17 cellular contexts compared by ENCODE assay signal in genomic region chr2:145096582-145096981, GRCh38.
A peak's percentile ranks its signal among the peaks of the same experiment; 100 is the strongest.
DNase-seq lines count a peak whose midpoint lies in the region; ATAC-seq and TF ChIP-seq lines count a peak whose summit lies in the region.
"Had no signal": no experiment of that assay in that cellular context is flagged by ENCODE, and none has a peak within 500 bp of the region (broad histone marks: within the 10 kb centered on the region; RNA-seq: fewer than 3 reads in every experiment).

No MANE protein-coding gene starts in this region.

- no peak overlapping the region for H2BK5ac ChIP-seq in mesenchymal stem cell (ENCODE audit: low read depth, low read length, poor library complexity, severe bottlenecking)
- H2BK5ac ChIP-seq in neuronal stem cell (ENCODE audit: low read length): no peak overlapping the region

- H3K18ac ChIP-seq in mesenchymal stem cell (ENCODE audit: low read depth in 1 of 2, low read length in 2 of 2): peak overlapping the region; percentile 5 to 61
- no peak overlapping the region for H3K18ac ChIP-seq in neuronal stem cell (ENCODE audit: low read length)

- H3K36me3 ChIP-seq in mesenchymal stem cell (ENCODE audit: control insufficient read depth in 1 of 2, insufficient read depth in 2 of 2, low read depth in 1 of 2, low read length in 2 of 2) (no peaks in the 10 kb centered on the region), neuronal stem cell (replicated peaks in 1 of 2; ENCODE audit: control insufficient read depth in 2 of 2, insufficient read depth in 2 of 2, low read length in 2 of 2) (no peaks in the 10 kb centered on the region)

- H4K8ac ChIP-seq in mesenchymal stem cell (ENCODE audit: low read length) (peak overlapping the region; percentile 29), neuronal stem cell (ENCODE audit: low read depth, low read length) (no peak overlapping the region)

- H2AFZ ChIP-seq in mesenchymal stem cell (ENCODE audit: low read depth, low read length) (no peak overlapping the region), neuronal stem cell (ENCODE audit: low read length) (no peak overlapping the region)

- DNase-seq in Daoy (ENCODE audit: low read depth): peak; percentile 55
- peak; percentile 71 for DNase-seq in LHCN-M2 (ENCODE audit: low read depth)
- DNase-seq in choroid plexus epithelial cell (ENCODE audit: low read depth): peak; percentile 44
- peak; percentile 81 for DNase-seq in mesenchymal stem cell
- no peak for DNase-seq in neuronal stem cell (ENCODE audit: low spot score)
- no peak for DNase-seq in globus pallidus (ENCODE audit: low spot score)
- DNase-seq: activated effector memory CD4-positive, alpha-beta T cell treated with Interleukin-2 at 50 U/mL for 16 hours; C1 segment of cervical spinal cord; dermis blood vessel endothelial cell; DMS 273 treated with DMSO at 0.1 percent for 48 hours; NCI-H2107; nephron progenitor cell; right cardiac atrium; stimulated activated CD4-positive, alpha-beta T cell treated with anti-CD3 and anti-CD28 coated beads, Interleukin-1b, Interleukin-23, amount 100 ng/mL, for 48 hours had no signal

- no peak overlapping the region for H2BK120ac ChIP-seq in mesenchymal stem cell (ENCODE audit: low read depth, low read length)
- H2BK120ac ChIP-seq in neuronal stem cell (ENCODE audit: low read depth, low read length): no peak overlapping the region

- peaks cover 4% of the 10 kb centered on the region for H3K79me1 ChIP-seq in mesenchymal stem cell (replicated peaks; ENCODE audit: low read length, poor library complexity, severe bottlenecking)
- no peaks in the 10 kb centered on the region for H3K79me1 ChIP-seq in neuronal stem cell (ENCODE audit: low read depth, low read length)

- H3K14ac ChIP-seq in mesenchymal stem cell (ENCODE audit: low read length in 2 of 2) (no peak overlapping the region), neuronal stem cell (ENCODE audit: low read length) (no peak overlapping the region)

- H3K23ac ChIP-seq in mesenchymal stem cell (ENCODE audit: low read length in 2 of 2) (no peak overlapping the region), neuronal stem cell (ENCODE audit: low read depth, low read length, poor library complexity) (no peak overlapping the region)

- no peak overlapping the region for H2AK5ac ChIP-seq in mesenchymal stem cell (ENCODE audit: low read length, severe bottlenecking)
- H2AK5ac ChIP-seq in neuronal stem cell (ENCODE audit: low read depth, low read length): no peak overlapping the region

- H3K4me2 ChIP-seq in mesenchymal stem cell (ENCODE audit: low read length, poor library complexity, severe bottlenecking): no peak overlapping the region
- H3K4me2 ChIP-seq in neuronal stem cell (ENCODE audit: insufficient read depth, low read length, poor library complexity, severe bottlenecking): no peak overlapping the region

- ATAC-seq in HG02571 (IDR thresholded peaks at IDR 0.05; ENCODE audit: unreplicated experiment): no peak
- no peak for ATAC-seq in HG03097 (IDR thresholded peaks at IDR 0.05; ENCODE audit: low FRiP score, unreplicated experiment)
- ATAC-seq: activated CD4-positive, CD25-positive, alpha-beta regulatory T cell treated with anti-CD3 and anti-CD28 coated beads, Interleukin-2, amount 50 U/mL, for 24 hours had no signal

- H3K9me3 ChIP-seq in mesenchymal stem cell (ENCODE audit: control insufficient read depth, low read length): no peaks in the 10 kb centered on the region
- no peaks in the 10 kb centered on the region for H3K9me3 ChIP-seq in neuronal stem cell (replicated peaks in 1 of 2; ENCODE audit: control insufficient read depth in 2 of 2, insufficient read depth in 1 of 2, low read depth in 1 of 2, low read length in 2 of 2)

- H3K4me3 ChIP-seq in choroid plexus epithelial cell (ENCODE audit: low read depth, low read length): no peak overlapping the region
- no peak overlapping the region for H3K4me3 ChIP-seq in mesenchymal stem cell (ENCODE audit: insufficient read depth in 1 of 2, low read depth in 1 of 2, low read length in 2 of 2)
- H3K4me3 ChIP-seq in neuronal stem cell (ENCODE audit: low read length in 2 of 2): no peak overlapping the region

- peak overlapping the region; percentile 80 for H4K91ac ChIP-seq in mesenchymal stem cell (ENCODE audit: low read length)
- no peak overlapping the region for H4K91ac ChIP-seq in neuronal stem cell (ENCODE audit: low read depth, low read length, poor library complexity)

- H2BK12ac ChIP-seq in mesenchymal stem cell (ENCODE audit: low read length in 2 of 2) (peak overlapping the region in 1 of 2 experiments; percentile 75), neuronal stem cell (ENCODE audit: low read length) (no peak overlapping the region)

- H3K4me1 ChIP-seq in mesenchymal stem cell (ENCODE audit: control insufficient read depth, insufficient read depth, low read depth, low read length) (no peaks in the 10 kb centered on the region), neuronal stem cell (ENCODE audit: control insufficient read depth in 2 of 2, insufficient read depth in 1 of 2, low read depth in 1 of 2, low read length in 2 of 2) (peaks cover 0 to 2% of the 10 kb centered on the region in 2 donors)

- H3K9ac ChIP-seq in mesenchymal stem cell (ENCODE audit: low read length) (peak overlapping the region; percentile 20), neuronal stem cell (ENCODE audit: low read depth, low read length, poor library complexity) (no peak overlapping the region)

- TF ChIP-seq CTCF in choroid plexus epithelial cell (conservative IDR thresholded peaks at IDR 0.05; ENCODE audit: low read depth, low read length): no peak

- H3K4ac ChIP-seq in mesenchymal stem cell (ENCODE audit: low read depth in 1 of 2, low read length in 2 of 2) (no peak overlapping the region), neuronal stem cell (ENCODE audit: low read length) (no peak overlapping the region)

- H3K27ac ChIP-seq in mesenchymal stem cell (ENCODE audit: low read length, poor library complexity, severe bottlenecking) (no peak overlapping the region), neuronal stem cell (replicated peaks; ENCODE audit: low read length) (no peak overlapping the region)

- H2BK15ac ChIP-seq in mesenchymal stem cell (ENCODE audit: low read depth, poor library complexity, severe bottlenecking) (peak overlapping the region; percentile 86), neuronal stem cell (ENCODE audit: low read length) (no peak overlapping the region)

- no peaks in the 10 kb centered on the region for H3K27me3 ChIP-seq in mesenchymal stem cell (ENCODE audit: control insufficient read depth in 1 of 2, insufficient read depth in 1 of 2, low read length in 2 of 2)
- no peaks in the 10 kb centered on the region for H3K27me3 ChIP-seq in neuronal stem cell (ENCODE audit: control insufficient read depth in 3 of 3, insufficient read depth in 3 of 3, low read depth in 1 of 3, low read length in 3 of 3)

Comparison
In these comparisons a context has a peak if more than half of its experiments do, and no peak if none do; other contexts are left out.
1. DNase-seq: peak in Daoy (single experiment), LHCN-M2 (single experiment), choroid plexus epithelial cell (single experiment) and mesenchymal stem cell (single experiment); none in neuronal stem cell (single experiment) and globus pallidus (single experiment).